ENCODE assay signal across 12 cellular contexts in the genomic region with DNA sequence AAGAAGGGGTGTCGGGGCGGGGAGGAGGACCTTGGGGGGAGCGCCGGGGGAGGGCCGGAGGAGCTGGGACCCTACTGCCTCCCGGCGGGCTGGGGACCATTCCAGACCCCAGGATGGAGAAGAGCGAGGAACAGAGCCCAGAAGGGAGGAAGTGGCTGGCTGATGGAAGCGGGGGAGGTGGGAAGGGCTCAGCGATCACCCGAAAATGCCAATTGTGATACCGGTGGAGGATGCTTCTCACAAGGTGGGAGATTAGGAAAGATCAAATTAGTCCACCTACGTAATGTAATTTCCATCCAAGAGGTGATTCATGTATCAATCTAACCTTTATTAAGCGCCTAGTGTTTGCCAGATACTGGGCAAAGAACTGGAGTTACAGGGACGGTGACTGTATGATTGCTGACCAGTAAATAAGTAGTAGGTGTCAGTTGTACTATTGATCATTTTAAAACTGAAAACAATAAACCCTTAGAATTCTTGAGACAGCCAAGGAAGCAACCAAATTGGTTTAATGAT. TPM values are rescaled to one million over a fixed set of nuclear protein-coding genes. Genes with fewer than 3 reads are reported as not detected.
DNase-seq lines count a peak whose midpoint lies in the region; ATAC-seq and TF ChIP-seq lines count a peak whose summit lies in the region.
"Had no signal": no experiment of that assay in that cellular context is flagged by ENCODE, and none has a peak within 500 bp of the region (broad histone marks: within the 10 kb centered on the region; RNA-seq: fewer than 3 reads in every experiment).

No MANE protein-coding gene starts in this region.

- no peak overlapping the region for H3K4me3 ChIP-seq in CD8-positive, alpha-beta T cell (ENCODE audit: low read depth, low read length)
- H3K4me3 ChIP-seq in PC-3 (ENCODE audit: low read length) (peak overlapping the region; percentile 57; the same call in 1 of the 2 replicates), gastroesophageal sphincter (peak overlapping the region; percentile 71 to 87), parathyroid adenoma (ENCODE audit: low read depth, low read length) (peak overlapping the region; percentile 27)
- H3K4me3 ChIP-seq: SJCRH30 had no signal

- H3K27me3 ChIP-seq in CD8-positive, alpha-beta T cell (ENCODE audit: insufficient read depth, low read length), result no peaks in the 10 kb centered on the region
- H3K27me3 ChIP-seq in PC-3 (ENCODE audit: low read length), result peaks cover 27% of the 10 kb centered on the region
- no peaks in the 10 kb centered on the region for H3K27me3 ChIP-seq in gastroesophageal sphincter
- no peaks in the 10 kb centered on the region for H3K27me3 ChIP-seq in parathyroid adenoma (ENCODE audit: control insufficient read depth, insufficient read depth, low read length)

- H3K9me2 ChIP-seq in PC-3 (replicated peaks; ENCODE audit: low read length), result no peaks in the 10 kb centered on the region

- no peak for DNase-seq in CD8-positive, alpha-beta T cell
- DNase-seq in PC-3, result no peak
- DNase-seq in NCI-H146 treated with DMSO at 0.1 percent for 48 hours (lab: John Stamatoyannopoulos, UW; ENCODE audit: unreplicated experiment), result no peak
- no peak for DNase-seq in posterior cingulate gyrus
- DNase-seq: EL; SJCRH30; stimulated activated CD4-positive, alpha-beta T cell treated with anti-CD3 and anti-CD28 coated beads, Interleukin-4, amount 100 ng/mL, for 24 hours had no signal

- H3K27ac Mint-ChIP-seq in CD8-positive, alpha-beta T cell, result no peak overlapping the region

- H4K20me1 ChIP-seq in PC-3 (ENCODE audit: low read length), result no peaks in the 10 kb centered on the region

- no peaks in the 10 kb centered on the region for H3F3A ChIP-seq in PC-3 (ENCODE audit: low read length, unreplicated experiment)

- peak overlapping the region; percentile 68 for H3K4me3 Mint-ChIP-seq in CD8-positive, alpha-beta T cell

- H3K36me3 Mint-ChIP-seq in CD8-positive, alpha-beta T cell, result no peaks in the 10 kb centered on the region

- H3K27ac ChIP-seq in CD8-positive, alpha-beta T cell (ENCODE audit: low read depth, low read length), result no peak overlapping the region
- H3K27ac ChIP-seq in PC-3 (ENCODE audit: low read length), result no peak overlapping the region
- H3K27ac ChIP-seq in gastroesophageal sphincter, result peak overlapping the region; percentile 16 to 77 (median 70)
- no peak overlapping the region for H3K27ac ChIP-seq in parathyroid adenoma
- H3K27ac ChIP-seq: SJCRH30 had no signal

- H3K4me1 Mint-ChIP-seq in CD8-positive, alpha-beta T cell (ENCODE audit: low read depth), result peaks cover 8% of the 10 kb centered on the region

- ATAC-seq in CD8-positive, alpha-beta T cell, result no peak
- ATAC-seq in PC-3 (no peak), gastroesophageal sphincter (peak; percentile 11), GM19351 (IDR thresholded peaks at IDR 0.05; ENCODE audit: unreplicated experiment) (no peak), HG03025 (IDR thresholded peaks at IDR 0.05; ENCODE audit: low FRiP score, unreplicated experiment) (no peak)
- ATAC-seq: HCT116 had no signal

- intact Hi-C loops in CD8-positive, alpha-beta T cell (cut with DNase I, micrococcal nuclease), result no loop called here
- intact Hi-C loops in PC-3 (cut with micrococcal nuclease), result no loop called here
- intact Hi-C loops in posterior cingulate gyrus (cut with DNase I), result no loop called here

- H3K4me1 ChIP-seq in CD8-positive, alpha-beta T cell (ENCODE audit: insufficient read depth, low read length), result no peaks in the 10 kb centered on the region
- H3K4me1 ChIP-seq in PC-3 (ENCODE audit: insufficient read depth, low read length) (no peaks in the 10 kb centered on the region), gastroesophageal sphincter (peaks cover 0 to 10% (median 0%) of the 10 kb centered on the region in 3 donors), parathyroid adenoma (no peaks in the 10 kb centered on the region)
- H3K4me1 ChIP-seq: SJCRH30 had no signal

- POLR2A ChIA-PET in CD8-positive, alpha-beta T cell (lab: Charles Lee), result no interaction called here
- POLR2A ChIA-PET in PC-3 (lab: Charles Lee; ENCODE audit: unreplicated experiment), result no interaction called here

- 6 to 30% methylated on average over 7 to 10 of the region's 15 CpGs for WGBS in gastroesophageal sphincter (ENCODE audit: low coverage in 1 of 2), 2 donors

- TF ChIP-seq CTCF in CD8-positive, alpha-beta T cell (IDR thresholded peaks at IDR 0.05), result no peak
- TF ChIP-seq CTCF in PC-3 (conservative IDR thresholded peaks at IDR 0.05; ENCODE audit: low read depth, low read length), result no peak
- TF ChIP-seq CTCF in gastroesophageal sphincter (IDR thresholded peaks at IDR 0.05), result no peak
- TF ChIP-seq CTCF in parathyroid adenoma (IDR thresholded peaks at IDR 0.05), result no peak

- H3K9me3 Mint-ChIP-seq in CD8-positive, alpha-beta T cell, result no peaks in the 10 kb centered on the region

- H2AFZ ChIP-seq in PC-3 (ENCODE audit: low read length) (no peak overlapping the region), parathyroid adenoma (peak overlapping the region; percentile 50)

- TF ChIP-seq EP300 in gastroesophageal sphincter (IDR thresholded peaks at IDR 0.05), result no peak

- TF ChIP-seq POLR2A in gastroesophageal sphincter (IDR thresholded peaks at IDR 0.05), result no peak

- H3K36me3 ChIP-seq in CD8-positive, alpha-beta T cell (ENCODE audit: insufficient read depth, low read length), result no peaks in the 10 kb centered on the region
- H3K36me3 ChIP-seq in PC-3 (ENCODE audit: low read depth, low read length) (no peaks in the 10 kb centered on the region), gastroesophageal sphincter (no peaks in the 10 kb centered on the region), parathyroid adenoma (ENCODE audit: control insufficient read depth, insufficient read depth, low read length) (no peaks in the 10 kb centered on the region)
- H3K36me3 ChIP-seq: SJCRH30 had no signal

- BruUV-seq in PC-3 (replicated peaks; lab: Mats Ljungman, UMichigan), result no TSS peak

- no peaks in the 10 kb centered on the region for H3K9me3 ChIP-seq in CD8-positive, alpha-beta T cell (ENCODE audit: low read length)
- H3K9me3 ChIP-seq in PC-3 (ENCODE audit: low read length) (no peaks in the 10 kb centered on the region), gastroesophageal sphincter (no peaks in the 10 kb centered on the region), parathyroid adenoma (ENCODE audit: control insufficient read depth, low read length) (no peaks in the 10 kb centered on the region)
- H3K9me3 ChIP-seq: SJCRH30 had no signal

- H3K4me2 ChIP-seq in PC-3 (ENCODE audit: low read length) (peak overlapping the region; percentile 75), parathyroid adenoma (ENCODE audit: low read length) (no peak overlapping the region)

- H3K79me2 ChIP-seq in PC-3 (ENCODE audit: low read length) (no peaks in the 10 kb centered on the region), parathyroid adenoma (peaks cover 2% of the 10 kb centered on the region)

- H3K27me3 Mint-ChIP-seq in CD8-positive, alpha-beta T cell (ENCODE audit: low read depth), result peaks cover 26% of the 10 kb centered on the region

- CTCF ChIA-PET in CD8-positive, alpha-beta T cell (lab: Charles Lee), result interaction anchor here (1.1 kb wide), 1 partner anchor 17 kb away, joined by 3 read pairs; no protein-coding TSS in a partner anchor
- CTCF ChIA-PET in PC-3 (lab: Charles Lee), result no interaction called here

- H3K9ac ChIP-seq in PC-3 (ENCODE audit: low read length) (no peak overlapping the region), parathyroid adenoma (no peak overlapping the region)

RNA-seq across cellular contexts. Expression of gene RAI2, which starts 0.5 kb away (rescaled TPM):
- total RNA-seq in CD8-positive, alpha-beta T cell, result 1 to 10 TPM; 1.1 to 1.9 TPM
- total RNA-seq in PC-3 (2014; rRNA removed), result 0.66 and 2.1 TPM in 2 replicates
- total RNA-seq in gastroesophageal sphincter, result 10 to 100 TPM; 21.7 to 35.4 (median 26.8) TPM
- total RNA-seq: SJCRH30 had no signal

Comparison
In these comparisons a context has a peak if more than half of its experiments do, and no peak if none do; other contexts are left out.
1. H3K27ac ChIP-seq: peak in gastroesophageal sphincter (4 of 4); none in CD8-positive, alpha-beta T cell (single experiment), PC-3 (single experiment) and parathyroid adenoma (single experiment).